In the genomic region with DNA sequence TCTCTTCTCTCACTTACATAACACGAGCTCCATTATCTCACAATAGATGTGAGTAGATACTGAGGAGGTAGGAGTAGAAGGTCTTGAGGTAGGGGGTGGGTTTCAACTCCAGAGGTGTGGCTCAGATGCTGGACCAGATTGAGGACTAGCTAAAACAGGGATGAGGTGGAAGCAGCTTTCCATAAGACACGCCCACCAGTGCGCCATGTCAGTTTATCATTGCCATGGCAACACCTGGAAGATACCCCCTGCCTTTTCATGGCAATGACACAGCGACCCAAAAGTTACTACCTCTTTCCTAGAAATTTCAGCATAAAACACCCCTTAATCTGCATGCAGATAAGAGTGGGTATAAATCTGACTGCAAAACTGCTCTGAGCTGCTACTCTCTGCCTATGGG, we compare ENCODE assay signal across 24 cellular contexts. TPM values are rescaled to one million over a fixed set of nuclear protein-coding genes. Genes with fewer than 3 reads are reported as not detected.
A peak's percentile ranks its signal among the peaks of the same experiment; 100 is the strongest.
DNase-seq lines count a peak whose midpoint lies in the region; ATAC-seq, FAIRE-seq and TF ChIP-seq lines count a peak whose summit lies in the region.
"Had no signal": no experiment of that assay in that cellular context is flagged by ENCODE, and none has a peak within 500 bp of the region (broad histone marks: within the 10 kb centered on the region; RNA-seq: fewer than 3 reads in every experiment).

No MANE protein-coding gene starts in this region.

- no peak overlapping the region for H3K4me3 Mint-ChIP-seq in osteocyte (ENCODE audit: unreplicated experiment)
- H3K4me3 Mint-ChIP-seq: CD4-positive, CD25-positive, alpha-beta regulatory T cell; GM23338; IgD-negative memory B cell had no signal

- TF ChIP-seq RAD21 in K562 (CRISPR knock-in tag; conservative IDR thresholded peaks at IDR 0.05 in 1 of 2, IDR thresholded peaks at IDR 0.05 in 1 of 2): no peak

- ATAC-seq in left ventricle myocardium superior: no peak
- no peak for ATAC-seq in K562
- no peak for ATAC-seq in HG03571 (IDR thresholded peaks at IDR 0.05; ENCODE audit: unreplicated experiment)
- ATAC-seq: GM12878, GM23338, HCT116, HepG2 had no signal

- WGBS in K562 (ENCODE audit: insufficient coverage, low coverage, missing lambda C conversion rate): 1% methylated on average over 4 of the region's 4 CpGs

- no peak overlapping the region for H3K27ac Mint-ChIP-seq in osteocyte (ENCODE audit: unreplicated experiment)
- H3K27ac Mint-ChIP-seq: GM23338, IgD-negative memory B cell had no signal

- H4K20me1 ChIP-seq in K562 (replicated peaks; ENCODE audit: control insufficient read depth, insufficient read depth, low read length): 0 out of 2 replicates have a peak, but pooled peaks cover 3% of the 10 kb centered on the region

- H3K4me2 ChIP-seq in K562 (ENCODE audit: insufficient read depth, low read length): no peak overlapping the region
- H3K4me2 ChIP-seq: GM23338 had no signal

- H3K4me1 ChIP-seq in right atrium auricular region (no peaks in the 10 kb centered on the region), K562 (replicated peaks in 1 of 2; ENCODE audit: control insufficient read depth in 2 of 2, insufficient read depth in 2 of 2, low read length in 2 of 2) (no peaks in the 10 kb centered on the region)
- H3K4me1 ChIP-seq: BE2C had no signal

- POLR2A ChIA-PET in K562 (lab: Yijun Ruan, JAX): no interaction called here

- intact Hi-C loops in left ventricle myocardium superior (cut with micrococcal nuclease) (no loop called here), K562 (cut with micrococcal nuclease) (no loop called here)

- H3K9me1 ChIP-seq in K562 (ENCODE audit: control insufficient read depth, insufficient read depth, low read length): no peaks in the 10 kb centered on the region

- no peak overlapping the region for H3K9ac ChIP-seq in K562 (ENCODE audit: insufficient read depth in 1 of 2, low read depth in 2 of 2, low read length in 2 of 2)

- H3K36me3 Mint-ChIP-seq in osteocyte (ENCODE audit: unreplicated experiment): no peaks in the 10 kb centered on the region
- H3K36me3 Mint-ChIP-seq: CD4-positive, CD25-positive, alpha-beta regulatory T cell; CD8-positive, alpha-beta memory T cell; IgD-negative memory B cell had no signal

- H3K27ac ChIP-seq in right atrium auricular region: no peak overlapping the region
- no peak overlapping the region for H3K27ac ChIP-seq in K562 (ENCODE audit: extremely low read depth, low read depth, low read length)

- TF ChIP-seq POLR2A in K562 (conservative IDR thresholded peaks at IDR 0.05): no peak
- no peak for TF ChIP-seq POLR2A in erythroblast (IDR thresholded peaks at IDR 0.05; ENCODE audit: low read length)

- H3K9me3 Mint-ChIP-seq in osteocyte (ENCODE audit: unreplicated experiment): peaks cover 5% of the 10 kb centered on the region
- H3K9me3 Mint-ChIP-seq: GM23338 had no signal

- no peak overlapping the region for H3K4me3 ChIP-seq in right atrium auricular region
- no peak overlapping the region for H3K4me3 ChIP-seq in K562
- H3K4me3 ChIP-seq: GM12878, GM23338 had no signal

- DNase-seq in right atrium auricular region (ENCODE audit: low spot score): peak; percentile 43
- DNase-seq in left ventricle myocardium superior: no peak
- no peak for DNase-seq in K562 (ENCODE audit: extremely low read depth in 1 of 4, low spot score in 3 of 4)
- DNase-seq in osteocyte (ENCODE audit: extremely low spot score, unreplicated experiment): peak; percentile 51
- no peak for DNase-seq in erythroblast (lab: John Stamatoyannopoulos, UW)
- DNase-seq: ACHN; BE2C; C1 segment of cervical spinal cord; CD4-positive, CD25-positive, alpha-beta regulatory T cell; CD8-positive, alpha-beta memory T cell; COR-L47; DMS 273 treated with DMSO at 0.1 percent for 48 hours; DMS53; DND-41; EL; H7 had no signal

- TF ChIP-seq EP300 in K562 (IDR thresholded peaks at IDR 0.05; ENCODE audit: low read length): no peak

- H3K9me3 ChIP-seq in right atrium auricular region: no peaks in the 10 kb centered on the region
- no peaks in the 10 kb centered on the region for H3K9me3 ChIP-seq in K562 (replicated peaks; ENCODE audit: control insufficient read depth, insufficient read depth, low read depth, low read length)
- H3K9me3 ChIP-seq: BE2C had no signal

- FAIRE-seq in K562 (lab: Jason Lieb, UNC): no peak
- FAIRE-seq: A204.1, GM12878, GM19239, HepG2 had no signal

- no peak for TF ChIP-seq CTCF in right atrium auricular region (IDR thresholded peaks at IDR 0.05)
- TF ChIP-seq CTCF in K562 (IDR thresholded peaks at IDR 0.05 in 2 of 3, conservative IDR thresholded peaks at IDR 0.05 in 1 of 3; ENCODE audit: insufficient read depth in 2 of 3, low read depth in 1 of 3, low read length in 3 of 3): no peak
- no peak for TF ChIP-seq CTCF in osteocyte (IDR thresholded peaks at IDR 0.05)

- no peaks in the 10 kb centered on the region for H3K36me3 ChIP-seq in right atrium auricular region
- no peaks in the 10 kb centered on the region for H3K36me3 ChIP-seq in K562 (ENCODE audit: control insufficient read depth, insufficient read depth, low read length)
- H3K36me3 ChIP-seq: BE2C had no signal

- in situ Hi-C loops in K562 (cut with MboI): no loop called here

- H3K27me3 ChIP-seq in right atrium auricular region (no peaks in the 10 kb centered on the region), K562 (ENCODE audit: control insufficient read depth in 2 of 2, insufficient read depth in 2 of 2, low read length in 2 of 2) (peaks cover 6 to 27% of the 10 kb centered on the region in 2 experiments; a peak in 3 of 5 replicates)

- no TSS peak for BruUV-seq in K562 (replicated peaks; lab: Mats Ljungman, UMichigan)

- peaks cover 39% of the 10 kb centered on the region for H3K27me3 Mint-ChIP-seq in osteocyte (ENCODE audit: unreplicated experiment)

- CTCF ChIA-PET in K562 (lab: Yijun Ruan, JAX; ENCODE audit: low intra/inter-chr PET ratio): no interaction called here

- no peaks in the 10 kb centered on the region for H3K79me2 ChIP-seq in K562 (ENCODE audit: control insufficient read depth, insufficient read depth, low read length)

- no peak overlapping the region for H2AFZ ChIP-seq in K562 (ENCODE audit: low read depth, low read length)

- H3K4me1 Mint-ChIP-seq in osteocyte (ENCODE audit: unreplicated experiment): no peaks in the 10 kb centered on the region
- H3K4me1 Mint-ChIP-seq: CD4-positive, CD25-positive, alpha-beta regulatory T cell; CD8-positive, alpha-beta memory T cell; GM23338; IgD-negative memory B cell had no signal

TF ChIP-seq in K562, 482 proteins besides CTCF, POLR2A, EP300 and RAD21:
- TF ChIP-seq RFX1 (IDR thresholded peaks at IDR 0.05): peak; percentile 66
- TF ChIP-seq ZNF124 (CRISPR knock-in tag; IDR thresholded peaks at IDR 0.05): no peak
- no peak for TF ChIP-seq SIN3A (IDR thresholded peaks at IDR 0.05; ENCODE audit: borderline replicate concordance in 2 of 2, control insufficient read depth in 1 of 2, low read depth in 2 of 2, low read length in 2 of 2)
- TF ChIP-seq NFRKB (IDR thresholded peaks at IDR 0.05; ENCODE audit: low read depth): no peak
- TF ChIP-seq SIX5 (IDR thresholded peaks at IDR 0.05; ENCODE audit: borderline replicate concordance in 1 of 2, insufficient read depth in 1 of 2, low read depth in 1 of 2, low read length in 2 of 2): no peak
- TF ChIP-seq THRAP3 (IDR thresholded peaks at IDR 0.05; ENCODE audit: borderline replicate concordance): no peak
TF ChIP-seq in K562: peak in this region for 1.

RNA-seq across cellular contexts. Expression of gene KCTD15, which starts 44.1 kb away (rescaled TPM):
- total RNA-seq in right atrium auricular region: 10 to 100 TPM in 1 of 2 donors, 1 to 10 TPM in 1; 8.6 to 24.4 TPM
- total RNA-seq in left ventricle myocardium superior: 9.6 TPM
- 22.8 and 48.8 TPM in 2 replicates for total RNA-seq in K562 (2011; cell fraction: chromatin; rRNA removed; ENCODE audit: low replicate concordance)
- total RNA-seq in K562 (2011; cell fraction: nucleolus; rRNA removed): 33.6 and 36.5 TPM in 2 replicates
- total RNA-seq in K562 (2011; cell fraction: nucleoplasm; rRNA removed): 23.7 and 24.2 TPM in 2 replicates
- total RNA-seq in K562 (2014; rRNA removed): 42.0 and 46.5 TPM in 2 replicates
- total RNA-seq in K562 (2014; rRNA removed; fragmentation: Illumina TruSeq; extraction: Trizol): 6.0 and 6.7 TPM in 2 replicates
- 11.8 and 14.4 TPM in 2 replicates for total RNA-seq in K562 (2015; rRNA removed; fragmentation: Illumina TruSeq; extraction: Trizol)
- 26.5 and 29.7 TPM in 2 replicates for total RNA-seq in K562 (2021)
- polyA plus RNA-seq in K562 (2011; rRNA removed): 14.2 and 19.8 TPM in 2 replicates
- polyA plus RNA-seq in K562 (2011; cell fraction: cytosol; rRNA removed): 25.0 and 63.1 TPM in 2 replicates
- 52.6 and 84.5 TPM in 2 replicates for polyA plus RNA-seq in K562 (2011; cell fraction: nucleus; rRNA removed)
- 20.4 and 37.0 TPM in 2 replicates for polyA plus RNA-seq in K562 (2012)
- polyA plus RNA-seq in K562 (2014; fragmentation: Illumina TruSeq; extraction: Trizol): 10.1 and 25.5 TPM in 2 replicates
- polyA plus RNA-seq in K562 (2014; fragmentation: Nextera tagmentation; extraction: Ambion mirVana): 1 to 10 TPM; 1.7 TPM
- polyA plus RNA-seq in K562 (2014; rRNA removed): 31.2 and 49.0 TPM in 2 replicates
- 6.6 and 9.7 TPM in 2 replicates for polyA minus RNA-seq in K562 (2011; rRNA and poly(A)+ RNA removed)
- 12.0 and 13.4 TPM in 2 replicates for polyA minus RNA-seq in K562 (2011; cell fraction: cytosol; rRNA and poly(A)+ RNA removed)
- polyA minus RNA-seq in K562 (2011; cell fraction: nucleus; rRNA and poly(A)+ RNA removed): 9.3 and 10.2 TPM in 2 replicates
- 83.2 and 86.8 TPM in 2 replicates for total RNA-seq in osteocyte
- total RNA-seq: GM12878 had no signal
- polyA plus RNA-seq: GM12878, IgD-negative memory B cell had no signal

Comparison
In these comparisons a context has a peak if more than half of its experiments do, and no peak if none do; other contexts are left out.
1. DNase-seq: peak in right atrium auricular region (single experiment) and osteocyte (single experiment); none in left ventricle myocardium superior (single experiment), K562 (0 of 4) and erythroblast (0 of 2).